In the genomic region with DNA sequence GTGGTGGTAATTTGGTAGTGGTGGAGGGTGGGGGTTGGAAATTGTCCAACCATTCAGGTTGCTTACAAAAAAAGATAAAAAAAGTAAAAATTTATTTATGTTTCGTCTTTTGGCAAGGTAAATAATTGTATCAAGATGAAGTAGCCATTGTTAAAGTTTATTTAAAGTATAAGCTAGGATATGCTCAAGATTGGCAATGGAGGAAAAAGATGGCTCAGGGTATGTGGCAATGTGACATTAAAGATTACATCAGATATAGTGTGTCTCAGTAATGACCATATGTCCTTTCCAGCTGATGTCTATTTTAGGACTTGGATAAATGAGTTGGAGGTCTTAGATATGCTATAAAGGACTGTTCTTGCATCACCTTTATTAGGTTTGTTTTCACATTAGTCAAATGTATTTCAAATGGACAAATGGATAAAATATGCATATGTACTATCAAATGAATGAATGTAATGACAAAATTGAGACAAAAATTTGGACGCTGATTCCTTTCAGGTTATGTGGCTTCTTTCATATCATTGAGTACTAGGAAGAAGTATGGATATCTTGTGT, we compare ENCODE assay signal across 1 cellular context.
TF ChIP-seq lines count a peak whose summit lies in the region.

No MANE protein-coding gene starts in this region.

TF ChIP-seq in K562, 482 proteins besides CTCF, POLR2A, EP300 and RAD21 (continued from another document and continues in another):
- TF ChIP-seq, protein P1, sequence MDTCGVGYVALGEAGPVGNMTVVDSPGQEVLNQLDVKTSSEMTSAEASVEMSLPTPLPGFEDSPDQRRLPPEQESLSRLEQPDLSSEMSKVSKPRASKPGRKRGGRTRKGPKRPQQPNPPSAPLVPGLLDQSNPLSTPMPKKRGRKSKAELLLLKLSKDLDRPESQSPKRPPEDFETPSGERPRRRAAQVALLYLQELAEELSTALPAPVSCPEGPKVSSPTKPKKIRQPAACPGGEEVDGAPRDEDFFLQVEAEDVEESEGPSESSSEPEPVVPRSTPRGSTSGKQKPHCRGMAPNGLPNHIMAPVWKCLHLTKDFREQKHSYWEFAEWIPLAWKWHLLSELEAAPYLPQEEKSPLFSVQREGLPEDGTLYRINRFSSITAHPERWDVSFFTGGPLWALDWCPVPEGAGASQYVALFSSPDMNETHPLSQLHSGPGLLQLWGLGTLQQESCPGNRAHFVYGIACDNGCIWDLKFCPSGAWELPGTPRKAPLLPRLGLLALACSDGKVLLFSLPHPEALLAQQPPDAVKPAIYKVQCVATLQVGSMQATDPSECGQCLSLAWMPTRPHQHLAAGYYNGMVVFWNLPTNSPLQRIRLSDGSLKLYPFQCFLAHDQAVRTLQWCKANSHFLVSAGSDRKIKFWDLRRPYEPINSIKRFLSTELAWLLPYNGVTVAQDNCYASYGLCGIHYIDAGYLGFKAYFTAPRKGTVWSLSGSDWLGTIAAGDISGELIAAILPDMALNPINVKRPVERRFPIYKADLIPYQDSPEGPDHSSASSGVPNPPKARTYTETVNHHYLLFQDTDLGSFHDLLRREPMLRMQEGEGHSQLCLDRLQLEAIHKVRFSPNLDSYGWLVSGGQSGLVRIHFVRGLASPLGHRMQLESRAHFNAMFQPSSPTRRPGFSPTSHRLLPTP (IDR thresholded peaks at IDR 0.05; ENCODE audit: borderline replicate concordance, extremely low read depth, insufficient read length), result no peak
- TF ChIP-seq PHB (CRISPR knock-in tag; IDR thresholded peaks at IDR 0.05) (no peak), ZBTB17 (CRISPR knock-in tag; IDR thresholded peaks at IDR 0.05) (no peak), NFATC3 (IDR thresholded peaks at IDR 0.05) (no peak), HMGN3 (IDR thresholded peaks at IDR 0.05; ENCODE audit: borderline replicate concordance, extremely low read depth, insufficient read length, low read depth, low read length) (no peak), CBX2 (IDR thresholded peaks at IDR 0.05; ENCODE audit: insufficient read depth, low read length, poor library complexity, severe bottlenecking) (no peak), KHSRP (IDR thresholded peaks at IDR 0.05) (no peak), MTF1 (CRISPR knock-in tag; IDR thresholded peaks at IDR 0.05; ENCODE audit: borderline replicate concordance) (no peak), RBM15 (IDR thresholded peaks at IDR 0.05; ENCODE audit: insufficient read depth, low read length) (no peak), ZFPM2 (CRISPR knock-in tag; IDR thresholded peaks at IDR 0.05) (no peak), MYNN (IDR thresholded peaks at IDR 0.05) (no peak), MYNN (CRISPR knock-in tag; IDR thresholded peaks at IDR 0.05) (no peak), MCM3 (IDR thresholded peaks at IDR 0.05) (no peak), HNRNPH1 (optimal IDR thresholded peaks at IDR 0.05; ENCODE audit: low read depth, low read length) (no peak), CEBPB (tag; IDR thresholded peaks at IDR 0.05) (peak; percentile 98), MECOM (CRISPR knock-in tag; IDR thresholded peaks at IDR 0.05) (peak; percentile 88), ESRRA (IDR thresholded peaks at IDR 0.05; ENCODE audit: borderline replicate concordance, low read depth) (peak; percentile 7; the same call in 1 of the 2 replicates)
- TF ChIP-seq, protein P2, sequence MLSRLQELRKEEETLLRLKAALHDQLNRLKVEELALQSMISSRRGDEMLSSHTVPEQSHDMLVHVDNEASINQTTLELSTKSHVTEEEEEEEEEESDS (CRISPR knock-in tag; IDR thresholded peaks at IDR 0.05), result 0 out of 2 replicates have a peak, but pooled peaks have one; percentile 9
- TF ChIP-seq, protein P3, sequence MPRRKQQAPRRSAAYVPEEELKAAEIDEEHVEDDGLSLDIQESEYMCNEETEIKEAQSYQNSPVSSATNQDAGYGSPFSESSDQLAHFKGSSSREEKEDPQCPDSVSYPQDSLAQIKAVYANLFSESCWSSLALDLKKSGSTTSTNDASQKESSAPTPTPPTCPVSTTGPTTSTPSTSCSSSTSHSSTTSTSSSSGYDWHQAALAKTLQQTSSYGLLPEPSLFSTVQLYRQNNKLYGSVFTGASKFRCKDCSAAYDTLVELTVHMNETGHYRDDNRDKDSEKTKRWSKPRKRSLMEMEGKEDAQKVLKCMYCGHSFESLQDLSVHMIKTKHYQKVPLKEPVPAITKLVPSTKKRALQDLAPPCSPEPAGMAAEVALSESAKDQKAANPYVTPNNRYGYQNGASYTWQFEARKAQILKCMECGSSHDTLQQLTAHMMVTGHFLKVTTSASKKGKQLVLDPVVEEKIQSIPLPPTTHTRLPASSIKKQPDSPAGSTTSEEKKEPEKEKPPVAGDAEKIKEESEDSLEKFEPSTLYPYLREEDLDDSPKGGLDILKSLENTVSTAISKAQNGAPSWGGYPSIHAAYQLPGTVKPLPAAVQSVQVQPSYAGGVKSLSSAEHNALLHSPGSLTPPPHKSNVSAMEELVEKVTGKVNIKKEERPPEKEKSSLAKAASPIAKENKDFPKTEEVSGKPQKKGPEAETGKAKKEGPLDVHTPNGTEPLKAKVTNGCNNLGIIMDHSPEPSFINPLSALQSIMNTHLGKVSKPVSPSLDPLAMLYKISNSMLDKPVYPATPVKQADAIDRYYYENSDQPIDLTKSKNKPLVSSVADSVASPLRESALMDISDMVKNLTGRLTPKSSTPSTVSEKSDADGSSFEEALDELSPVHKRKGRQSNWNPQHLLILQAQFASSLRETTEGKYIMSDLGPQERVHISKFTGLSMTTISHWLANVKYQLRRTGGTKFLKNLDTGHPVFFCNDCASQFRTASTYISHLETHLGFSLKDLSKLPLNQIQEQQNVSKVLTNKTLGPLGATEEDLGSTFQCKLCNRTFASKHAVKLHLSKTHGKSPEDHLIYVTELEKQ (CRISPR knock-in tag; IDR thresholded peaks at IDR 0.05), result no peak; the same call in 1 of the 2 replicates
- TF ChIP-seq, protein P4, sequence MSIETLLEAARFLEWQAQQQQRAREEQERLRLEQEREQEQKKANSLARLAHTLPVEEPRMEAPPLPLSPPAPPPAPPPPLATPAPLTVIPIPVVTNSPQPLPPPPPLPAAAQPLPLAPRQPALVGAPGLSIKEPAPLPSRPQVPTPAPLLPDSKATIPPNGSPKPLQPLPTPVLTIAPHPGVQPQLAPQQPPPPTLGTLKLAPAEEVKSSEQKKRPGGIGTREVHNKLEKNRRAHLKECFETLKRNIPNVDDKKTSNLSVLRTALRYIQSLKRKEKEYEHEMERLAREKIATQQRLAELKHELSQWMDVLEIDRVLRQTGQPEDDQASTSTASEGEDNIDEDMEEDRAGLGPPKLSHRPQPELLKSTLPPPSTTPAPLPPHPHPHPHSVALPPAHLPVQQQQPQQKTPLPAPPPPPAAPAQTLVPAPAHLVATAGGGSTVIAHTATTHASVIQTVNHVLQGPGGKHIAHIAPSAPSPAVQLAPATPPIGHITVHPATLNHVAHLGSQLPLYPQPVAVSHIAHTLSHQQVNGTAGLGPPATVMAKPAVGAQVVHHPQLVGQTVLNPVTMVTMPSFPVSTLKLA (conservative IDR thresholded peaks at IDR 0.05), result no peak
- TF ChIP-seq, protein P5, sequence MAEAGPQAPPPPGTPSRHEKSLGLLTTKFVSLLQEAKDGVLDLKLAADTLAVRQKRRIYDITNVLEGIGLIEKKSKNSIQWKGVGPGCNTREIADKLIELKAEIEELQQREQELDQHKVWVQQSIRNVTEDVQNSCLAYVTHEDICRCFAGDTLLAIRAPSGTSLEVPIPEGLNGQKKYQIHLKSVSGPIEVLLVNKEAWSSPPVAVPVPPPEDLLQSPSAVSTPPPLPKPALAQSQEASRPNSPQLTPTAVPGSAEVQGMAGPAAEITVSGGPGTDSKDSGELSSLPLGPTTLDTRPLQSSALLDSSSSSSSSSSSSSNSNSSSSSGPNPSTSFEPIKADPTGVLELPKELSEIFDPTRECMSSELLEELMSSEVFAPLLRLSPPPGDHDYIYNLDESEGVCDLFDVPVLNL (CRISPR knock-in tag; IDR thresholded peaks at IDR 0.05; ENCODE audit: low read depth), result no peak
- TF ChIP-seq, protein P6, sequence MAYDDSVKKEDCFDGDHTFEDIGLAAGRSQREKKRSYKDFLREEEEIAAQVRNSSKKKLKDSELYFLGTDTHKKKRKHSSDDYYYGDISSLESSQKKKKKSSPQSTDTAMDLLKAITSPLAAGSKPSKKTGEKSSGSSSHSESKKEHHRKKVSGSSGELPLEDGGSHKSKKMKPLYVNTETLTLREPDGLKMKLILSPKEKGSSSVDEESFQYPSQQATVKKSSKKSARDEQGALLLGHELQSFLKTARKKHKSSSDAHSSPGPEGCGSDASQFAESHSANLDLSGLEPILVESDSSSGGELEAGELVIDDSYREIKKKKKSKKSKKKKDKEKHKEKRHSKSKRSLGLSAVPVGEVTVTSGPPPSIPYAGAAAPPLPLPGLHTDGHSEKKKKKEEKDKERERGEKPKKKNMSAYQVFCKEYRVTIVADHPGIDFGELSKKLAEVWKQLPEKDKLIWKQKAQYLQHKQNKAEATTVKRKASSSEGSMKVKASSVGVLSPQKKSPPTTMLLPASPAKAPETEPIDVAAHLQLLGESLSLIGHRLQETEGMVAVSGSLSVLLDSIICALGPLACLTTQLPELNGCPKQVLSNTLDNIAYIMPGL (CRISPR knock-in tag; IDR thresholded peaks at IDR 0.05), result no peak
- TF ChIP-seq, protein P7, sequence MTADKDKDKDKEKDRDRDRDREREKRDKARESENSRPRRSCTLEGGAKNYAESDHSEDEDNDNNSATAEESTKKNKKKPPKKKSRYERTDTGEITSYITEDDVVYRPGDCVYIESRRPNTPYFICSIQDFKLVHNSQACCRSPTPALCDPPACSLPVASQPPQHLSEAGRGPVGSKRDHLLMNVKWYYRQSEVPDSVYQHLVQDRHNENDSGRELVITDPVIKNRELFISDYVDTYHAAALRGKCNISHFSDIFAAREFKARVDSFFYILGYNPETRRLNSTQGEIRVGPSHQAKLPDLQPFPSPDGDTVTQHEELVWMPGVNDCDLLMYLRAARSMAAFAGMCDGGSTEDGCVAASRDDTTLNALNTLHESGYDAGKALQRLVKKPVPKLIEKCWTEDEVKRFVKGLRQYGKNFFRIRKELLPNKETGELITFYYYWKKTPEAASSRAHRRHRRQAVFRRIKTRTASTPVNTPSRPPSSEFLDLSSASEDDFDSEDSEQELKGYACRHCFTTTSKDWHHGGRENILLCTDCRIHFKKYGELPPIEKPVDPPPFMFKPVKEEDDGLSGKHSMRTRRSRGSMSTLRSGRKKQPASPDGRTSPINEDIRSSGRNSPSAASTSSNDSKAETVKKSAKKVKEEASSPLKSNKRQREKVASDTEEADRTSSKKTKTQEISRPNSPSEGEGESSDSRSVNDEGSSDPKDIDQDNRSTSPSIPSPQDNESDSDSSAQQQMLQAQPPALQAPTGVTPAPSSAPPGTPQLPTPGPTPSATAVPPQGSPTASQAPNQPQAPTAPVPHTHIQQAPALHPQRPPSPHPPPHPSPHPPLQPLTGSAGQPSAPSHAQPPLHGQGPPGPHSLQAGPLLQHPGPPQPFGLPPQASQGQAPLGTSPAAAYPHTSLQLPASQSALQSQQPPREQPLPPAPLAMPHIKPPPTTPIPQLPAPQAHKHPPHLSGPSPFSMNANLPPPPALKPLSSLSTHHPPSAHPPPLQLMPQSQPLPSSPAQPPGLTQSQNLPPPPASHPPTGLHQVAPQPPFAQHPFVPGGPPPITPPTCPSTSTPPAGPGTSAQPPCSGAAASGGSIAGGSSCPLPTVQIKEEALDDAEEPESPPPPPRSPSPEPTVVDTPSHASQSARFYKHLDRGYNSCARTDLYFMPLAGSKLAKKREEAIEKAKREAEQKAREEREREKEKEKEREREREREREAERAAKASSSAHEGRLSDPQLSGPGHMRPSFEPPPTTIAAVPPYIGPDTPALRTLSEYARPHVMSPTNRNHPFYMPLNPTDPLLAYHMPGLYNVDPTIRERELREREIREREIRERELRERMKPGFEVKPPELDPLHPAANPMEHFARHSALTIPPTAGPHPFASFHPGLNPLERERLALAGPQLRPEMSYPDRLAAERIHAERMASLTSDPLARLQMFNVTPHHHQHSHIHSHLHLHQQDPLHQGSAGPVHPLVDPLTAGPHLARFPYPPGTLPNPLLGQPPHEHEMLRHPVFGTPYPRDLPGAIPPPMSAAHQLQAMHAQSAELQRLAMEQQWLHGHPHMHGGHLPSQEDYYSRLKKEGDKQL (CRISPR knock-in tag; IDR thresholded peaks at IDR 0.05; ENCODE audit: borderline replicate concordance), result no peak
- TF ChIP-seq, protein P8, sequence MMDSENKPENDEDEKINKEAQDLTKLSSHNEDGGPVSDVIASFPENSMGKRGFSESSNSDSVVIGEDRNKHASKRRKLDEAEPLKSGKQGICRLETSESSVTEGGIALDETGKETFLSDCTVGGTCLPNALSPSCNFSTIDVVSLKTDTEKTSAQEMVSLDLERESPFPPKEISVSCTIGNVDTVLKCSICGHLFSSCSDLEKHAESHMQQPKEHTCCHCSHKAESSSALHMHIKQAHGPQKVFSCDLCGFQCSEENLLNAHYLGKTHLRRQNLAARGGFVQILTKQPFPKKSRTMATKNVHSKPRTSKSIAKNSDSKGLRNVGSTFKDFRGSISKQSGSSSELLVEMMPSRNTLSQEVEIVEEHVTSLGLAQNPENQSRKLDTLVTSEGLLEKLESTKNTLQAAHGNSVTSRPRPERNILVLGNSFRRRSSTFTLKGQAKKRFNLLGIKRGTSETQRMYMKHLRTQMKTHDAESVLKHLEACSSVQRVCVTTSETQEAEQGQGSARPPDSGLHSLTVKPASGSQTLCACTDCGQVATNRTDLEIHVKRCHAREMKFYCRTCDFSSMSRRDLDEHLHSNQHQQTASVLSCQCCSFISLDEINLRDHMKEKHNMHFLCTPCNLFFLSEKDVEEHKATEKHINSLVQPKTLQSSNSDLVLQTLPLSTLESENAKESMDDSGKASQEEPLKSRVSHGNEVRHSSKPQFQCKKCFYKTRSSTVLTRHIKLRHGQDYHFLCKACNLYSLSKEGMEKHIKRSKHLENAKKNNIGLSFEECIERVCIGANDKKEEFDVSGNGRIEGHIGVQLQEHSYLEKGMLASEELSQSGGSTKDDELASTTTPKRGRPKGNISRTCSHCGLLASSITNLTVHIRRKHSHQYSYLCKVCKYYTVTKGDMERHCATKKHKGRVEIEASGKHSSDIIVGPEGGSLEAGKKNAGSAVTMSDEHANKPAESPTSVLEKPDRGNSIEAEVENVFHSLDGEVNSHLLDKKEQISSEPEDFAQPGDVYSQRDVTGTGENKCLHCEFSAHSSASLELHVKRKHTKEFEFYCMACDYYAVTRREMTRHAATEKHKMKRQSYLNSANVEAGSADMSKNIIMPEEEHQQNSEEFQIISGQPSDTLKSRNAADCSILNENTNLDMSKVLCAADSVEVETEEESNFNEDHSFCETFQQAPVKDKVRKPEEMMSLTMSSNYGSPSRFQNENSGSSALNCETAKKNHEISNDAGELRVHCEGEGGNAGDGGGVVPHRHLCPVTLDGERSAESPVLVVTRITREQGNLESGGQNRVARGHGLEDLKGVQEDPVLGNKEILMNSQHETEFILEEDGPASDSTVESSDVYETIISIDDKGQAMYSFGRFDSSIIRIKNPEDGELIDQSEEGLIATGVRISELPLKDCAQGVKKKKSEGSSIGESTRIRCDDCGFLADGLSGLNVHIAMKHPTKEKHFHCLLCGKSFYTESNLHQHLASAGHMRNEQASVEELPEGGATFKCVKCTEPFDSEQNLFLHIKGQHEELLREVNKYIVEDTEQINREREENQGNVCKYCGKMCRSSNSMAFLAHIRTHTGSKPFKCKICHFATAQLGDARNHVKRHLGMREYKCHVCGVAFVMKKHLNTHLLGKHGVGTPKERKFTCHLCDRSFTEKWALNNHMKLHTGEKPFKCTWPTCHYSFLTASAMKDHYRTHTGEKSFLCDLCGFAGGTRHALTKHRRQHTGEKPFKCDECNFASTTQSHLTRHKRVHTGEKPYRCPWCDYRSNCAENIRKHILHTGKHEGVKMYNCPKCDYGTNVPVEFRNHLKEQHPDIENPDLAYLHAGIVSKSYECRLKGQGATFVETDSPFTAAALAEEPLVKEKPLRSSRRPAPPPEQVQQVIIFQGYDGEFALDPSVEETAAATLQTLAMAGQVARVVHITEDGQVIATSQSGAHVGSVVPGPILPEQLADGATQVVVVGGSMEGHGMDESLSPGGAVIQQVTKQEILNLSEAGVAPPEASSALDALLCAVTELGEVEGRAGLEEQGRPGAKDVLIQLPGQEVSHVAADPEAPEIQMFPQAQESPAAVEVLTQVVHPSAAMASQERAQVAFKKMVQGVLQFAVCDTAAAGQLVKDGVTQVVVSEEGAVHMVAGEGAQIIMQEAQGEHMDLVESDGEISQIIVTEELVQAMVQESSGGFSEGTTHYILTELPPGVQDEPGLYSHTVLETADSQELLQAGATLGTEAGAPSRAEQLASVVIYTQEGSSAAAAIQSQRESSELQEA (IDR thresholded peaks at IDR 0.05; ENCODE audit: low read depth), result no peak
